Comparison of ENCODE assay signal across 9 cellular contexts in the genomic region with DNA sequence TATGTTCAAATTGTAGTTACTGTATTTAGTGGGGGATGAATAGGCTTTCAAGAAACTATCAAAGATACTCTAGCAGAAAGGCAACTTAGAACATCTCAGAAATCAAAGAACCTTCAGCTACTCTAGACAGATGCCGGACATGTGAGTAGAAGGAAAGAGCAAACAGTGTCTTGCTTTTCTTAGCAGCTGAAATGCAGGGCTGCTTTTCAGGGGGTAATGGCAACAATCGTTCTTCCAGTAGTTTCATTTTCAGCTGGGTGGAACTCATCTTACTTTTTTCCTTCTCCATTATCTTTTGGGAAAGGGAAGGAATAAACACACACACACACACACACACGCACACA.
A peak's percentile ranks its signal among the peaks of the same experiment; 100 is the strongest.
DNase-seq lines count a peak whose midpoint lies in the region; ATAC-seq and TF ChIP-seq lines count a peak whose summit lies in the region.
"Had no signal": no experiment of that assay in that cellular context is flagged by ENCODE, and none has a peak within 500 bp of the region (broad histone marks: within the 10 kb centered on the region; RNA-seq: fewer than 3 reads in every experiment).

No MANE protein-coding gene starts in this region.

- POLR2A ChIA-PET in T-cell (lab: Charles Lee): no interaction called here
- POLR2A ChIA-PET in GM10248 (lab: Yijun Ruan, JAX): no interaction called here

- H3K27ac ChIP-seq in stomach smooth muscle (ENCODE audit: low read length): no peak overlapping the region
- H3K27ac ChIP-seq in WERI-Rb-1: no peak overlapping the region

- peaks cover 73% of the 10 kb centered on the region for H3K27me3 Mint-ChIP-seq in activated CD8-positive, alpha-beta memory T cell treated with anti-CD3 and anti-CD28 coated beads, Interleukin-2, amount 10 ng/mL, durations not matched to agents 7 days and 5 days
- no peaks in the 10 kb centered on the region for H3K27me3 Mint-ChIP-seq in T-cell

- TF ChIP-seq CTCF in fibroblast of the aortic adventitia (IDR thresholded peaks at IDR 0.05; ENCODE audit: insufficient read depth, low read length): no peak
- TF ChIP-seq CTCF in WERI-Rb-1 (IDR thresholded peaks at IDR 0.05; ENCODE audit: low read depth, low read length): no peak
- no peak for TF ChIP-seq CTCF in GM10248 (IDR thresholded peaks at IDR 0.05; ENCODE audit: control extremely low read depth, extremely low read depth, low read depth, missing control alignments)

- H3K4me3 Mint-ChIP-seq in activated CD8-positive, alpha-beta memory T cell treated with anti-CD3 and anti-CD28 coated beads, Interleukin-2, amount 10 ng/mL, durations not matched to agents 7 days and 5 days: peak overlapping the region; percentile 67
- H3K4me3 Mint-ChIP-seq in T-cell: peak overlapping the region; percentile 67 to 85 (median 78)

- no peaks in the 10 kb centered on the region for H3K9me3 Mint-ChIP-seq in activated CD8-positive, alpha-beta memory T cell treated with anti-CD3 and anti-CD28 coated beads, Interleukin-2, amount 10 ng/mL, durations not matched to agents 7 days and 5 days (ENCODE audit: low read depth)
- H3K9me3 Mint-ChIP-seq in T-cell: no peaks in the 10 kb centered on the region

- no peak overlapping the region for H3K9ac ChIP-seq in stomach smooth muscle (ENCODE audit: low read length in 2 of 2)

- peaks cover 44% of the 10 kb centered on the region for H3K4me1 Mint-ChIP-seq in activated CD8-positive, alpha-beta memory T cell treated with anti-CD3 and anti-CD28 coated beads, Interleukin-2, amount 10 ng/mL, durations not matched to agents 7 days and 5 days
- H3K4me1 Mint-ChIP-seq in T-cell: peaks cover 37 to 52% (median 50%) of the 10 kb centered on the region in 3 donors

- peaks cover 4% of the 10 kb centered on the region for H3K4me1 ChIP-seq in stomach smooth muscle (ENCODE audit: control insufficient read depth, insufficient read depth, low read length)

- ATAC-seq in activated CD8-positive, alpha-beta memory T cell treated with anti-CD3 and anti-CD28 coated beads, Interleukin-2, amount 10 ng/mL, durations not matched to agents 7 days and 5 days: peak; percentile 38
- ATAC-seq in T-cell (replicated peaks in 1 of 4): peak in 3 of 4 experiments; percentile 28 to 37 (median 33)

- H3K36me3 ChIP-seq in stomach smooth muscle (ENCODE audit: control insufficient read depth in 2 of 2, insufficient read depth in 2 of 2, low read length in 2 of 2) (no peaks in the 10 kb centered on the region), WERI-Rb-1 (no peaks in the 10 kb centered on the region; the same call in 1 of the 2 replicates)

- peak; percentile 37 for DNase-seq in activated CD8-positive, alpha-beta memory T cell treated with anti-CD3 and anti-CD28 coated beads, Interleukin-2, amount 10 ng/mL, durations not matched to agents 7 days and 5 days
- no peak for DNase-seq in activated CD8-positive, alpha-beta memory T cell treated with anti-CD3 and anti-CD28 coated beads for 24 hours
- DNase-seq in T-cell (no peak), fibroblast of the aortic adventitia (ENCODE audit: low read depth) (peak; percentile 38), NCI-H1105 (lab: John Stamatoyannopoulos, UW) (no peak), WERI-Rb-1 (no peak), GM10248 (ENCODE audit: extremely low spot score) (no peak)
- DNase-seq: NCI-H446 treated with DMSO at 0.1 percent for 48 hours had no signal

- H3K4me3 ChIP-seq in fibroblast of the aortic adventitia (ENCODE audit: low read depth, low read length) (peak overlapping the region; percentile 40), stomach smooth muscle (ENCODE audit: low read length in 2 of 2) (peak overlapping the region; percentile 18 to 60), WERI-Rb-1 (ENCODE audit: low read depth, low read length) (no peak overlapping the region)

- no peaks in the 10 kb centered on the region for H3K36me3 Mint-ChIP-seq in activated CD8-positive, alpha-beta memory T cell treated with anti-CD3 and anti-CD28 coated beads, Interleukin-2, amount 10 ng/mL, durations not matched to agents 7 days and 5 days
- H3K36me3 Mint-ChIP-seq in T-cell: peaks cover 10% of the 10 kb centered on the region

- H3K27ac Mint-ChIP-seq in activated CD8-positive, alpha-beta memory T cell treated with anti-CD3 and anti-CD28 coated beads, Interleukin-2, amount 10 ng/mL, durations not matched to agents 7 days and 5 days: peak overlapping the region; percentile 26
- H3K27ac Mint-ChIP-seq in T-cell: peak overlapping the region; percentile 75 to 88

- H3K9me3 ChIP-seq in stomach smooth muscle (ENCODE audit: control insufficient read depth in 2 of 2, low read length in 2 of 2): no peaks in the 10 kb centered on the region
- H3K9me3 ChIP-seq in WERI-Rb-1 (ENCODE audit: severe bottlenecking): no peaks in the 10 kb centered on the region

- CTCF ChIA-PET in activated CD8-positive, alpha-beta memory T cell treated with anti-CD3 and anti-CD28 coated beads, Interleukin-2, amount 10 ng/mL, durations not matched to agents 7 days and 5 days (lab: Charles Lee): interaction anchor here (1.0 to 1.4 kb wide), 2 partner anchors 10 to 403 kb away, joined by 3 read pairs; no protein-coding TSS in a partner anchor
- CTCF ChIA-PET in T-cell (lab: Charles Lee): interaction anchor here in 1 of 2 donors (0.6 to 0.9 kb wide), 3 partner anchors 8 to 23 kb away, joined by 3 read pairs; no protein-coding TSS in a partner anchor
- CTCF ChIA-PET in GM10248 (lab: Yijun Ruan, JAX): interaction anchor here (1.0 to 1.5 kb wide), 4 partner anchors 19 to 404 kb away, joined by 3 to 5 read pairs (median 4); no protein-coding TSS in a partner anchor

- no peaks in the 10 kb centered on the region for H3K27me3 ChIP-seq in stomach smooth muscle (ENCODE audit: control insufficient read depth in 1 of 2, insufficient read depth in 2 of 2, low read length in 2 of 2)
- no peaks in the 10 kb centered on the region for H3K27me3 ChIP-seq in WERI-Rb-1 (ENCODE audit: insufficient read depth, low read depth, severe bottlenecking)

Comparison
In these comparisons a context has a peak if more than half of its experiments do, and no peak if none do; other contexts are left out.
1. DNase-seq: peak in activated CD8-positive, alpha-beta memory T cell treated with anti-CD3 and anti-CD28 coated beads, Interleukin-2, amount 10 ng/mL, durations not matched to agents 7 days and 5 days (single experiment) and fibroblast of the aortic adventitia (single experiment); none in activated CD8-positive, alpha-beta memory T cell treated with anti-CD3 and anti-CD28 coated beads for 24 hours (single experiment), T-cell (0 of 34), NCI-H1105 (single experiment), WERI-Rb-1 (single experiment) and GM10248 (single experiment).